12 cellular contexts compared by ENCODE assay signal in genomic region chr17:27338536-27338985, GRCh38. TPM values are rescaled to one million over a fixed set of nuclear protein-coding genes. Genes with fewer than 3 reads are reported as not detected.
DNase-seq lines count a peak whose midpoint lies in the region; ATAC-seq, FAIRE-seq and TF ChIP-seq lines count a peak whose summit lies in the region.
"Had no signal": no experiment of that assay in that cellular context is flagged by ENCODE, and none has a peak within 500 bp of the region (broad histone marks: within the 10 kb centered on the region; RNA-seq: fewer than 3 reads in every experiment).

No MANE protein-coding gene starts in this region.

- no peak for DNase-seq in GM12892 (ENCODE audit: insufficient read length)
- DNase-seq in nucleus accumbens (lab: John Stamatoyannopoulos, UW) = no peak
- DNase-seq in MV-4-11 (lab: John Stamatoyannopoulos, UW) = no peak
- no peak for DNase-seq in HepG2 (ENCODE audit: low spot score)
- DNase-seq in PC-3 = no peak
- DNase-seq: BE2C, heart left ventricle, NCI-H1092 treated with DMSO at 0.1 percent for 48 hours had no signal

- H3K27ac ChIP-seq in SU-DHL-6 (ENCODE audit: low read depth, low read length) = peak overlapping the region; percentile 92
- no peak overlapping the region for H3K27ac ChIP-seq in HepG2 (ENCODE audit: extremely low read length, insufficient read depth, low read length)
- no peak overlapping the region for H3K27ac ChIP-seq in PC-3 (ENCODE audit: low read length)
- H3K27ac ChIP-seq: heart left ventricle had no signal

- CTCF ChIA-PET in HepG2 (lab: Yijun Ruan, JAX; ENCODE audit: low intra/inter-chr PET ratio, low total read pairs) (no interaction called here), PC-3 (lab: Charles Lee) (no interaction called here)

- no peak for TF ChIP-seq EP300 in HepG2 (IDR thresholded peaks at IDR 0.05; ENCODE audit: low read depth in 2 of 2, low read length in 2 of 2)
- no peak for TF ChIP-seq EP300 in HepG2 (CRISPR knock-in tag; IDR thresholded peaks at IDR 0.05; ENCODE audit: borderline replicate concordance)

- no peak for TF ChIP-seq RAD21 in HepG2 (CRISPR knock-in tag; IDR thresholded peaks at IDR 0.05)

- in situ Hi-C loops in HepG2 (cut with HindIII; ENCODE audit: extremely low pct_ligation_motif_present, low pct_unique_long_range_greater_than_20kb) = no loop called here

- H4K20me1 ChIP-seq in SU-DHL-6 (ENCODE audit: low read depth, low read length) = no peaks in the 10 kb centered on the region
- H4K20me1 ChIP-seq in HepG2 (ENCODE audit: insufficient read depth, low read length) = no peaks in the 10 kb centered on the region
- no peaks in the 10 kb centered on the region for H4K20me1 ChIP-seq in PC-3 (ENCODE audit: low read length)

- H3K79me2 ChIP-seq in SU-DHL-6 (ENCODE audit: insufficient read depth, low read length) = no peaks in the 10 kb centered on the region
- H3K79me2 ChIP-seq in HepG2 (ENCODE audit: insufficient read depth, low read length) = no peaks in the 10 kb centered on the region
- no peaks in the 10 kb centered on the region for H3K79me2 ChIP-seq in PC-3 (ENCODE audit: low read length)

- TF ChIP-seq CTCF in SU-DHL-6 (IDR thresholded peaks at IDR 0.05; ENCODE audit: insufficient read depth, low read length, poor library complexity, severe bottlenecking) = no peak
- no peak for TF ChIP-seq CTCF in HepG2 (CRISPR knock-in tag; IDR thresholded peaks at IDR 0.05)
- TF ChIP-seq CTCF in PC-3 (conservative IDR thresholded peaks at IDR 0.05; ENCODE audit: low read depth, low read length) = no peak

- ATAC-seq in GM21360 (IDR thresholded peaks at IDR 0.05; ENCODE audit: unreplicated experiment) (peak; percentile 54), HG03060 (IDR thresholded peaks at IDR 0.05; ENCODE audit: low read depth, unreplicated experiment) (peak; percentile 39), HepG2 (no peak), PC-3 (no peak)
- ATAC-seq: heart left ventricle had no signal

- H3K4me3 ChIP-seq in SU-DHL-6 (ENCODE audit: insufficient read depth, low read length, poor library complexity, severe bottlenecking) (peak overlapping the region; percentile 21), HepG2 (replicated peaks in 1 of 3; ENCODE audit: insufficient read depth in 1 of 3, low read depth in 2 of 3, low read length in 3 of 3) (no peak overlapping the region), PC-3 (ENCODE audit: low read length) (no peak overlapping the region)
- H3K4me3 ChIP-seq: heart left ventricle had no signal

- intact Hi-C loops in HepG2 (cut with micrococcal nuclease; ENCODE audit: unreplicated experiment) (loop anchor here (10.0 kb wide), 1 partner anchor 236 kb away; no protein-coding TSS in a partner anchor), PC-3 (cut with micrococcal nuclease) (no loop called here)

- no peaks in the 10 kb centered on the region for H3K36me3 ChIP-seq in SU-DHL-6 (ENCODE audit: low read length)
- H3K36me3 ChIP-seq in HepG2 (replicated peaks in 1 of 2; ENCODE audit: control insufficient read depth in 1 of 2, insufficient read depth in 2 of 2, low read length in 2 of 2) = no peaks in the 10 kb centered on the region
- H3K36me3 ChIP-seq in PC-3 (ENCODE audit: low read depth, low read length) = no peaks in the 10 kb centered on the region
- H3K36me3 ChIP-seq: BE2C, heart left ventricle had no signal

- TF ChIP-seq POLR2A in GM12892 (IDR thresholded peaks at IDR 0.05; ENCODE audit: low read depth, low read length) = no peak
- TF ChIP-seq POLR2A in HepG2 (IDR thresholded peaks at IDR 0.05; ENCODE audit: insufficient read depth in 1 of 2, low read depth in 2 of 2, low read length in 2 of 2) = no peak

- H3F3A ChIP-seq in SU-DHL-6 (ENCODE audit: insufficient read depth) = peaks cover 59% of the 10 kb centered on the region
- H3F3A ChIP-seq in PC-3 (ENCODE audit: low read length, unreplicated experiment) = no peaks in the 10 kb centered on the region

- BruUV-seq in HepG2 (replicated peaks; lab: Mats Ljungman, UMichigan) = no TSS peak
- BruUV-seq in PC-3 (replicated peaks; lab: Mats Ljungman, UMichigan) = no TSS peak

- no peaks in the 10 kb centered on the region for H3K9me2 ChIP-seq in SU-DHL-6 (replicated peaks; ENCODE audit: insufficient read depth, low read length)
- H3K9me2 ChIP-seq in PC-3 (replicated peaks; ENCODE audit: low read length) = no peaks in the 10 kb centered on the region

- H3K4me2 ChIP-seq in SU-DHL-6 (ENCODE audit: low read depth, low read length, poor library complexity, severe bottlenecking) (peak overlapping the region; percentile 52), HepG2 (ENCODE audit: low read depth, low read length) (no peak overlapping the region), PC-3 (ENCODE audit: low read length) (no peak overlapping the region)

- no peaks in the 10 kb centered on the region for H3K9me3 ChIP-seq in SU-DHL-6 (ENCODE audit: insufficient read depth, low read length)
- H3K9me3 ChIP-seq in HepG2 (ENCODE audit: low read length) = no peaks in the 10 kb centered on the region
- no peaks in the 10 kb centered on the region for H3K9me3 ChIP-seq in PC-3 (ENCODE audit: low read length)
- H3K9me3 ChIP-seq: BE2C, heart left ventricle had no signal

- peak overlapping the region; percentile 47 for H3K9ac ChIP-seq in SU-DHL-6 (ENCODE audit: low read length)
- H3K9ac ChIP-seq in HepG2 (ENCODE audit: insufficient read depth, low read depth, low read length) = no peak overlapping the region
- H3K9ac ChIP-seq in PC-3 (ENCODE audit: low read length) = no peak overlapping the region

- H2AFZ ChIP-seq in SU-DHL-6 (ENCODE audit: low read depth, low read length, severe bottlenecking) = peak overlapping the region; percentile 10
- H2AFZ ChIP-seq in HepG2 (ENCODE audit: low read length) = no peak overlapping the region
- H2AFZ ChIP-seq in PC-3 (ENCODE audit: low read length) = no peak overlapping the region

- 92% methylated on average over 9 of the region's 9 CpGs for WGBS in HepG2 (ENCODE audit: low lambda C conversion rate)

- FAIRE-seq in GM12892 (lab: Jason Lieb, UNC) (peak; percentile 68), HepG2 (lab: Jason Lieb, UNC) (no peak)
- FAIRE-seq: astrocyte had no signal

- no peaks in the 10 kb centered on the region for H3K27me3 ChIP-seq in SU-DHL-6 (ENCODE audit: low read length)
- no peaks in the 10 kb centered on the region for H3K27me3 ChIP-seq in HepG2 (ENCODE audit: control insufficient read depth in 1 of 2, insufficient read depth in 2 of 2, low read length in 2 of 2)
- no peaks in the 10 kb centered on the region for H3K27me3 ChIP-seq in PC-3 (ENCODE audit: low read length)
- H3K27me3 ChIP-seq: BE2C, heart left ventricle had no signal

- POLR2A ChIA-PET in HepG2 (lab: Yijun Ruan, JAX) = no interaction called here
- POLR2A ChIA-PET in PC-3 (lab: Charles Lee; ENCODE audit: unreplicated experiment) = no interaction called here

- H3K4me1 ChIP-seq in HepG2 (ENCODE audit: insufficient read depth, low read length) (peaks cover 20% of the 10 kb centered on the region), PC-3 (ENCODE audit: insufficient read depth, low read length) (peaks cover 13% of the 10 kb centered on the region)
- H3K4me1 ChIP-seq: BE2C had no signal

TF ChIP-seq in HepG2, 621 proteins besides CTCF, POLR2A, EP300 and RAD21:
- TF ChIP-seq ZNF501 (CRISPR knock-in tag; IDR thresholded peaks at IDR 0.05) (no peak), ZNF12 (CRISPR knock-in tag; IDR thresholded peaks at IDR 0.05) (no peak), ATF7 (IDR thresholded peaks at IDR 0.05) (no peak), ATF7 (CRISPR knock-in tag; IDR thresholded peaks at IDR 0.05) (no peak), BORCS8-MEF2B (CRISPR knock-in tag; IDR thresholded peaks at IDR 0.05) (no peak), PAF1 (CRISPR knock-in tag; IDR thresholded peaks at IDR 0.05) (no peak), ZNF343 (CRISPR knock-in tag; IDR thresholded peaks at IDR 0.05) (no peak), ZNF543 (CRISPR knock-in tag; IDR thresholded peaks at IDR 0.05) (no peak), YEATS4 (CRISPR knock-in tag; IDR thresholded peaks at IDR 0.05; ENCODE audit: borderline replicate concordance) (no peak), HOXA3 (CRISPR knock-in tag; IDR thresholded peaks at IDR 0.05) (no peak), ARHGAP35 (CRISPR knock-in tag; IDR thresholded peaks at IDR 0.05; ENCODE audit: borderline replicate concordance) (no peak), RBAK (CRISPR knock-in tag; IDR thresholded peaks at IDR 0.05) (no peak), RBFOX2 (IDR thresholded peaks at IDR 0.05; ENCODE audit: low read depth, low read length) (no peak), ZFP62 (CRISPR knock-in tag; IDR thresholded peaks at IDR 0.05) (no peak), ZZZ3 (CRISPR knock-in tag; IDR thresholded peaks at IDR 0.05; ENCODE audit: borderline replicate concordance) (no peak), SRY (CRISPR knock-in tag; IDR thresholded peaks at IDR 0.05) (no peak)

RNA-seq across cellular contexts. Expression of gene WSB1, which starts 44.6 kb away (rescaled TPM):
- polyA plus RNA-seq in GM12892 (2012; ENCODE audit: missing spikeins) = 163 TPM
- 81.3 and 93.3 TPM in 2 replicates for total RNA-seq in HepG2 (2016; rRNA removed; fragmentation: Illumina TruSeq; extraction: Trizol)
- 26.6 and 31.7 TPM in 2 replicates for total RNA-seq in HepG2 (2016; cell fraction: cytosol; rRNA removed; fragmentation: Illumina TruSeq; extraction: Trizol; ENCODE audit: low read depth)
- 77.2 and 87.4 TPM in 2 replicates for total RNA-seq in HepG2 (2016; cell fraction: insoluble cytoplasmic fraction; rRNA removed; fragmentation: Illumina TruSeq; extraction: Trizol)
- 21.0 and 21.8 TPM in 2 replicates for total RNA-seq in HepG2 (2016; cell fraction: membrane; rRNA removed; fragmentation: Illumina TruSeq; extraction: Trizol)
- 85.9 and 97.4 TPM in 2 replicates for total RNA-seq in HepG2 (2016; cell fraction: nucleus; rRNA removed; fragmentation: Illumina TruSeq; extraction: Trizol)
- polyA plus RNA-seq in HepG2 (2011; rRNA removed) = 253 and 294 TPM in 2 replicates
- polyA plus RNA-seq in HepG2 (2011; cell fraction: cytosol; rRNA removed) = 120 and 143 TPM in 2 replicates
- polyA plus RNA-seq in HepG2 (2011; cell fraction: nucleus; rRNA removed) = 1,276 and 1,394 TPM in 2 replicates
- 89.4 and 114 TPM in 2 replicates for polyA plus RNA-seq in HepG2 (2012)
- 1.8 and 1.9 TPM in 2 replicates for polyA plus RNA-seq in HepG2 (2016; cell fraction: cytosol; fragmentation: Illumina TruSeq; extraction: Trizol; ENCODE audit: low read depth)
- polyA plus RNA-seq in HepG2 (2016; cell fraction: insoluble cytoplasmic fraction; fragmentation: Illumina TruSeq; extraction: Trizol; ENCODE audit: low read depth) = 71.2 and 71.6 TPM in 2 replicates
- 3.9 and 4.5 TPM in 2 replicates for polyA plus RNA-seq in HepG2 (2016; cell fraction: membrane; fragmentation: Illumina TruSeq; extraction: Trizol; ENCODE audit: low read depth)
- 181 and 184 TPM in 2 replicates for polyA plus RNA-seq in HepG2 (2016; cell fraction: nucleus; fragmentation: Illumina TruSeq; extraction: Trizol; ENCODE audit: insufficient read depth, low read depth)
- 35.0 and 79.1 TPM in 2 replicates for polyA minus RNA-seq in HepG2 (2011; rRNA and poly(A)+ RNA removed; ENCODE audit: low replicate concordance)
- 52.6 and 57.0 TPM in 2 replicates for polyA minus RNA-seq in HepG2 (2011; cell fraction: cytosol; rRNA and poly(A)+ RNA removed)
- polyA minus RNA-seq in HepG2 (2011; cell fraction: nucleus; rRNA and poly(A)+ RNA removed) = 216 and 246 TPM in 2 replicates
- total RNA-seq in PC-3 (2014; rRNA removed) = 32.0 and 35.1 TPM in 2 replicates

Comparison
In these comparisons a context has a peak if more than half of its experiments do, and no peak if none do; other contexts are left out.
1. ATAC-seq: peak in GM21360 (single experiment) and HG03060 (single experiment); none in HepG2 (single experiment) and PC-3 (single experiment).